In the genomic region with DNA sequence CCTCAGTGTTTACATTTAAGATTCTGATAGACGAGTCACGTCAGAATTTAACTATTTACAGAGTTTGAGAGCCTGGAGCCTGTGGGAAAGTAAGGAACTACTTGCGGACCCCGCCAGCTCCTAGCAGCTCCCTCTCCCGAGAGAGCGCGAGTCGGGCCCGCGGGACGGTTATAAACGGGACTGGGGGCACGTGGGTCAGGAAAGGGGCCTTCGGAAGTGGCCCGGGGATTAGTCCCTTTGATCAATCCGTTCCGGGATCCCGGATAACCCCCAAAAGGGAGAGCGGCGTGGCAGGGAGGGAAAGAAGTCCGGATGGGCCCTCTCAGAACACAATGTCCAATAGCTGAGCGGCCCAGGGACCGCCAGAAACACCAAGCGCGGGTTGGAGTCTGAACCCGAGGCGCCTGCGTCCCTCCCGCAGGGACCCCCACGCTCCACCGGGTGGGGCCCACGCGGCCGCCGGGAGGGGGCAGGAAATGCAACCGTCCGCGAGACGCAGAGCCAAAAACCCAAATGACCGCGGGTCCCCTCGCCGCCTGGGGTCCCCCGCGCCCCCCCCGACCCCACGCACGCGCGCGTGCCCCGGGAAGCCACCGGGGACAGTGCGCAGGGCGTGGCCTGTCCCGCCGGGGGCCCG, we compare ENCODE assay signal across 11 cellular contexts. TPM values are rescaled to one million over a fixed set of nuclear protein-coding genes. Genes with fewer than 3 reads are reported as not detected.
DNase-seq lines count a peak whose midpoint lies in the region; ATAC-seq and TF ChIP-seq lines count a peak whose summit lies in the region.
"Had no signal": no experiment of that assay in that cellular context is flagged by ENCODE, and none has a peak within 500 bp of the region (broad histone marks: within the 10 kb centered on the region; RNA-seq: fewer than 3 reads in every experiment).

No MANE protein-coding gene starts in this region.

- H3K36me3 ChIP-seq in A673 (ENCODE audit: insufficient read depth, low read length, poor library complexity, severe bottlenecking) (peaks cover 47% of the 10 kb centered on the region), GM23248 (ENCODE audit: low read depth) (no peaks in the 10 kb centered on the region), aorta (ENCODE audit: control insufficient read depth in 1 of 2, insufficient read depth in 2 of 2, low read length in 1 of 2) (no peaks in the 10 kb centered on the region)

- peak overlapping the region; percentile 91 for H3K4me3 ChIP-seq in A673 (ENCODE audit: low read depth, low read length, poor library complexity, severe bottlenecking)
- H3K4me3 ChIP-seq in GM23248, result peak overlapping the region; percentile 46; the same call in 1 of the 2 replicates
- H3K4me3 ChIP-seq in aorta (ENCODE audit: low read length in 2 of 2), result no peak overlapping the region

- POLR2A ChIA-PET in A673 (lab: Charles Lee; ENCODE audit: low non-redundant PET), result interaction anchor here (0.6 to 0.9 kb wide), 2 partner anchors 331 to 725 kb away, joined by 5 to 17 read pairs; no protein-coding TSS in a partner anchor

- in situ Hi-C loops in GM23248 (cut with MboI), result no loop called here

- 20 to 37% methylated on average over 23 to 55 of the region's 58 CpGs for WGBS in GM23248 (ENCODE audit: low coverage in 1 of 2, low lambda C conversion rate in 2 of 2, missing lambda C conversion rate in 2 of 2), 2 experiments
- WGBS in aorta, 2 donors, result 19 to 30% methylated on average over 34 to 58 of the region's 58 CpGs

- H3K9me2 ChIP-seq in GM23248 (ENCODE audit: insufficient read depth), result no peaks in the 10 kb centered on the region

- H2AFZ ChIP-seq in GM23248, result peak overlapping the region; percentile 64; the same call in 1 of the 2 replicates

- H3K36me3 Mint-ChIP-seq in brain, result peaks cover 4% of the 10 kb centered on the region
- H3K36me3 Mint-ChIP-seq in natural killer cell treated with Interleukin-12 subunit alpha and Interleukin-12 subunit beta and Interleukin-15 and Interleukin-18, amount 100 ng/mL, for 72 hours, result peaks cover 12% of the 10 kb centered on the region

- H3K27ac Mint-ChIP-seq in brain, result peak overlapping the region; percentile 96 to 99 (median 98)
- peak overlapping the region; percentile 2 to 16 for H3K27ac Mint-ChIP-seq in natural killer cell treated with Interleukin-12 subunit alpha and Interleukin-12 subunit beta and Interleukin-15 and Interleukin-18, amount 100 ng/mL, for 72 hours

- no peaks in the 10 kb centered on the region for H4K20me1 ChIP-seq in GM23248 (ENCODE audit: insufficient read depth)

- no peaks in the 10 kb centered on the region for H3K27me3 ChIP-seq in A673 (replicated peaks; ENCODE audit: insufficient read depth, low read depth, low read length, poor library complexity)
- peaks cover 81% of the 10 kb centered on the region for H3K27me3 ChIP-seq in GM23248 (replicated peaks; ENCODE audit: insufficient read depth)
- H3K27me3 ChIP-seq in aorta (ENCODE audit: control insufficient read depth in 1 of 2, insufficient read depth in 2 of 2, low read length in 1 of 2), result no peaks in the 10 kb centered on the region

- peak overlapping the region; percentile 14 for H3K4me2 ChIP-seq in GM23248 (ENCODE audit: unreplicated experiment)

- H3K9me3 ChIP-seq in A673 (ENCODE audit: low read depth, low read length, poor library complexity, severe bottlenecking) (no peaks in the 10 kb centered on the region), GM23248 (ENCODE audit: low read depth) (no peaks in the 10 kb centered on the region), aorta (ENCODE audit: control insufficient read depth, low read length) (no peaks in the 10 kb centered on the region)

- CTCF ChIA-PET in A673 (lab: Charles Lee), result no interaction called here

- intact Hi-C loops in A673 (cut with micrococcal nuclease; ENCODE audit: unreplicated experiment), result loop anchor here (2.0 to 5.0 kb wide), 2 partner anchors 19 to 311 kb away; no protein-coding TSS in a partner anchor
- intact Hi-C loops in aorta (cut with DNase I), result no loop called here

- H3K4me1 ChIP-seq in A673 (ENCODE audit: insufficient read depth, low read length, poor library complexity, severe bottlenecking), result peaks cover 39% of the 10 kb centered on the region
- H3K4me1 ChIP-seq in GM23248 (ENCODE audit: insufficient read depth), result peaks cover 4% of the 10 kb centered on the region; the same call in 1 of the 2 replicates
- H3K4me1 ChIP-seq in aorta (ENCODE audit: control insufficient read depth in 1 of 2, insufficient read depth in 2 of 2, low read length in 2 of 2), result no peaks in the 10 kb centered on the region

- TF ChIP-seq CTCF in A673 (conservative IDR thresholded peaks at IDR 0.05; ENCODE audit: low read depth, low read length) (no peak), brain (conservative IDR thresholded peaks at IDR 0.05) (no peak)

- no TSS peak for BruUV-seq in A673 (replicated peaks; lab: Mats Ljungman, UMichigan)

- no peaks in the 10 kb centered on the region for H3F3A ChIP-seq in GM23248 (ENCODE audit: insufficient read depth)

- H3K27me3 Mint-ChIP-seq in brain, result peaks cover 64% of the 10 kb centered on the region
- H3K27me3 Mint-ChIP-seq in natural killer cell treated with Interleukin-12 subunit alpha and Interleukin-12 subunit beta and Interleukin-15 and Interleukin-18, amount 100 ng/mL, for 72 hours, result peaks cover 46 to 64% of the 10 kb centered on the region in 2 donors

- H3K27ac ChIP-seq in A673 (ENCODE audit: low read depth, low read length, poor library complexity, severe bottlenecking), result peak overlapping the region; percentile 98
- no peak overlapping the region for H3K27ac ChIP-seq in GM23248
- no peak overlapping the region for H3K27ac ChIP-seq in aorta (ENCODE audit: low read depth in 1 of 2, low read length in 2 of 2)

- DNase-seq in A673 (ENCODE audit: low spot score), result peak; percentile 76
- DNase-seq in GM23248, result no peak
- DNase-seq in natural killer cell treated with Interleukin-12 subunit alpha and Interleukin-12 subunit beta and Interleukin-15 and Interleukin-18, amount 100 ng/mL, for 72 hours (ENCODE audit: low spot score), result no peak
- no peak for DNase-seq in GM19240 (ENCODE audit: insufficient read length, low spot score)
- no peak for DNase-seq in iPS-NIHi11 (ENCODE audit: low spot score)
- no peak for DNase-seq in aorta
- DNase-seq: GF-D8 had no signal

- peaks cover 0 to 7% (median under 1%) of the 10 kb centered on the region in 5 experiments for H3K9me3 Mint-ChIP-seq in brain
- no peaks in the 10 kb centered on the region for H3K9me3 Mint-ChIP-seq in natural killer cell treated with Interleukin-12 subunit alpha and Interleukin-12 subunit beta and Interleukin-15 and Interleukin-18, amount 100 ng/mL, for 72 hours

- H3K9ac ChIP-seq in GM23248, result no peak overlapping the region

- peak overlapping the region; percentile 83 to 94 (median 91) for H3K4me3 Mint-ChIP-seq in brain
- H3K4me3 Mint-ChIP-seq in natural killer cell treated with Interleukin-12 subunit alpha and Interleukin-12 subunit beta and Interleukin-15 and Interleukin-18, amount 100 ng/mL, for 72 hours, result peak overlapping the region; percentile 48

- H3K4me1 Mint-ChIP-seq in brain, result peaks cover 48% of the 10 kb centered on the region
- peaks cover 19 to 20% of the 10 kb centered on the region in 2 donors for H3K4me1 Mint-ChIP-seq in natural killer cell treated with Interleukin-12 subunit alpha and Interleukin-12 subunit beta and Interleukin-15 and Interleukin-18, amount 100 ng/mL, for 72 hours (ENCODE audit: low read depth in 2 of 2)

- H3K79me2 ChIP-seq in GM23248 (ENCODE audit: insufficient read depth), result no peaks in the 10 kb centered on the region

- no peak for ATAC-seq in natural killer cell treated with Interleukin-12 subunit alpha and Interleukin-12 subunit beta and Interleukin-15 and Interleukin-18, amount 100 ng/mL, for 72 hours
- ATAC-seq in HG03175 (IDR thresholded peaks at IDR 0.05; ENCODE audit: unreplicated experiment) (no peak), aorta (ENCODE audit: low FRiP score) (no peak)
- ATAC-seq: activated naive CD4-positive, alpha-beta T cell treated with anti-CD3 and anti-CD28 coated beads, Interleukin-2, amount 50 U/mL, for 72 hours had no signal

RNA-seq across cellular contexts. Expression of gene ZIC5, which starts 3.6 kb away (rescaled TPM):
- total RNA-seq in A673 (2021) (23.4 and 25.2 TPM in 2 replicates), aorta (not detected)
- total RNA-seq in GM23248 (2014; rRNA removed; shearing (Covaris generic)), result not detected in 2 replicates
- polyA plus RNA-seq in GM23248 (2016; fragmentation: Nextera tagmentation; extraction: Ambion mirVana) (not detected in 2 replicates), brain (ENCODE audit: insufficient read depth, low read depth, low replicate concordance) (49.1 TPM), aorta (under 1 TPM in 1 of 2 donors, not detected in 1; 0.13 TPM)
- not detected for total RNA-seq in natural killer cell treated with Interleukin-12 subunit alpha and Interleukin-12 subunit beta and Interleukin-15 and Interleukin-18, amount 100 ng/mL, for 72 hours
- total RNA-seq: activated naive CD4-positive, alpha-beta T cell treated with anti-CD3 and anti-CD28 coated beads, Interleukin-2, amount 50 U/mL, for 72 hours; RPMI7951 had no signal

RNA-seq across cellular contexts. Expression of gene ZIC2, which starts 13.6 kb away (rescaled TPM):
- total RNA-seq in A673 (2021) (285 and 305 TPM in 2 replicates), aorta (not detected)
- total RNA-seq in GM23248 (2014; rRNA removed; shearing (Covaris generic)), result not detected in 2 replicates
- polyA plus RNA-seq in GM23248 (2016; fragmentation: Nextera tagmentation; extraction: Ambion mirVana) (not detected in 2 replicates), brain (ENCODE audit: insufficient read depth, low read depth, low replicate concordance) (300 TPM), aorta (under 1 TPM in 1 of 2 donors, not detected in 1; 0.18 TPM)
- total RNA-seq in natural killer cell treated with Interleukin-12 subunit alpha and Interleukin-12 subunit beta and Interleukin-15 and Interleukin-18, amount 100 ng/mL, for 72 hours, result 1 to 10 TPM in 1 of 2 donors, not detected in 1; 3.4 TPM

Comparison
In these comparisons a context has a peak if more than half of its experiments do, and no peak if none do; other contexts are left out.
1. H3K4me3 ChIP-seq: peak in A673 (single experiment) and GM23248 (single experiment); none in aorta (0 of 2).
2. RNA of gene ZIC5, which starts 3.6 kb away (total RNA-seq): 23.4 to 25.2 TPM in A673; not detected in aorta, not detected in GM23248 and not detected in natural killer cell treated with Interleukin-12 subunit alpha and Interleukin-12 subunit beta and Interleukin-15 and Interleukin-18, amount 100 ng/mL, for 72 hours; every median in the first group is over 10 times any median in the second.
3. RNA of gene ZIC2, which starts 13.6 kb away (total RNA-seq): 285 to 305 TPM in A673; 3.4 TPM in natural killer cell treated with Interleukin-12 subunit alpha and Interleukin-12 subunit beta and Interleukin-15 and Interleukin-18, amount 100 ng/mL, for 72 hours, not detected in aorta and not detected in GM23248; every median in the first group is over 10 times any median in the second.